In the genomic region with DNA sequence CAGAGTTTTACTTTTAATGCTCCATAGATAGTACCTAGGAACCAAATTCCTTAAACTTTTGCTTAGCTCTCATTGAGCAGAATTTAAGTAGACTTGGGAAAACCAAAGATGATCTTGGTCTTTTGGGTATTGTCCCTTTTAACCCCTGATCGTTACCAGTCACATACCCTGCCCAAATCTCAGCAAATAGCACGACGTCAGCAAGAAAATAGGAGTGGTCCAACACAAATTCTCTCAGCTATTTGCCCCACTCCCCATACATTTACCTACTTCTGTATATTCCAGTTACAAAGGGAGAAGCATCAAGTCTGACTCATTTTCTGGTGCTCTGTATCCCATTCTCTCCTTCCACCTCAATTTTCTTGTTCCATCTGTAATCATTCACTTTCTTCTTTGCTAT, we compare ENCODE assay signal across 8 cellular contexts.
"Had no signal": no experiment of that assay in that cellular context is flagged by ENCODE, and none has a peak within 500 bp of the region (broad histone marks: within the 10 kb centered on the region; RNA-seq: fewer than 3 reads in every experiment).

No MANE protein-coding gene starts in this region.

- H3K4me3 ChIP-seq: GM12878 had no signal

- FAIRE-seq: G401.6, GM12878, GM12891, GM12892, GM18507, GM19239 had no signal

- DNase-seq: GDM1, GF-D8 had no signal

- ATAC-seq: GM12878 had no signal
